19 cellular contexts compared by ENCODE assay signal in the genomic region with DNA sequence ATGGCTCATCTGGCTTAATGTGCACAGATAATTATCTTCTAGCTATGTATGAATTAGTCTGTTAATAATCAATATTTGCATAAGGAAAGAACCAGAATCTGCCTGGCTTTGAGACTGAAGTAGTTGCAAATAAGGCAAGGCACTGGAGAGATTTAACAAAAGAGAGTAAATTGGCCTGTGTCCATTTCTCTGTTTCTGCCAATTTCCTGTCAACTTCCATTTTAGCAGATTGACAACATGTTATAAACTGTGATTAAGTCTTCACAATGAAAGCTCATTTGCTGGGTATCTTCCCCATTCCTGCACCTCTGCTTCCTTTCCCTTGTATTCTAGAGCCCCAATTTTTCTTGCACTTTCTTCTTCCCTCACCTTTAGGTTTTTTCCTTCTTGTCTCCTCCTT. TPM values are rescaled to one million over a fixed set of nuclear protein-coding genes. Genes with fewer than 3 reads are reported as not detected.
DNase-seq lines count a peak whose midpoint lies in the region; ATAC-seq, FAIRE-seq and TF ChIP-seq lines count a peak whose summit lies in the region.
"Had no signal": no experiment of that assay in that cellular context is flagged by ENCODE, and none has a peak within 500 bp of the region (broad histone marks: within the 10 kb centered on the region; RNA-seq: fewer than 3 reads in every experiment).

No MANE protein-coding gene starts in this region.

- TF ChIP-seq CTCF in Panc1 (IDR thresholded peaks at IDR 0.05) (no peak), neural cell (IDR thresholded peaks at IDR 0.05; ENCODE audit: poor library complexity, severe bottlenecking) (no peak)

- no peaks in the 10 kb centered on the region for H3K79me2 ChIP-seq in neural cell (replicated peaks; ENCODE audit: insufficient read depth, low read length)

- no peaks in the 10 kb centered on the region for H3F3A ChIP-seq in neural cell (ENCODE audit: insufficient read depth, low read length, poor library complexity, severe bottlenecking)

- H3K4me1 ChIP-seq in Panc1 (ENCODE audit: control insufficient read depth, insufficient read depth, low read length) = peaks cover 25% of the 10 kb centered on the region
- H3K4me1 ChIP-seq: uterus had no signal

- peak overlapping the region; percentile 36; the same call in 1 of the 2 replicates for H3K27ac ChIP-seq in Panc1 (ENCODE audit: low read length)
- H3K27ac ChIP-seq in neural cell (ENCODE audit: low read length) = no peak overlapping the region
- H3K27ac ChIP-seq: BLaER1 treated with 17β-estradiol and CSF1 and Interleukin-3, amounts not matched to agents 10 nM and 100 nM; cardiac muscle cell; uterus had no signal

- no peaks in the 10 kb centered on the region for H3K27me3 Mint-ChIP-seq in activated naive CD4-positive, alpha-beta T cell treated with anti-CD3 and anti-CD28 coated beads for 36 hours (ENCODE audit: low read depth)
- H3K27me3 Mint-ChIP-seq: stimulated activated memory B cell treated with anti-CD40 and anti-IgM and Interleukin-4, amounts not matched to agents 10 μg/mL and 1 μg/mL and 100 μg/mL, for 72 hours had no signal

- H3K9me2 ChIP-seq in neural cell (ENCODE audit: insufficient read depth, low read length) = no peaks in the 10 kb centered on the region

- no peaks in the 10 kb centered on the region for H3K36me3 ChIP-seq in Panc1 (ENCODE audit: control insufficient read depth, insufficient read depth, low read length)
- no peaks in the 10 kb centered on the region for H3K36me3 ChIP-seq in neural cell (ENCODE audit: insufficient read depth, low read length)
- H3K36me3 ChIP-seq: BLaER1 treated with 17β-estradiol and CSF1 and Interleukin-3, amounts not matched to agents 10 nM and 100 nM; cardiac muscle cell; uterus had no signal

- in situ Hi-C loops in Panc1 (cut with HindIII; ENCODE audit: low pct_unique_long_range_greater_than_20kb, low sequenced_read_pairs) = no loop called here

- H3K9me3 ChIP-seq in Panc1 (ENCODE audit: control insufficient read depth, insufficient read depth, low read depth, low read length) = no peaks in the 10 kb centered on the region
- no peaks in the 10 kb centered on the region for H3K9me3 ChIP-seq in neural cell (ENCODE audit: low read length)
- H3K9me3 ChIP-seq: BLaER1 treated with 17β-estradiol and CSF1 and Interleukin-3, amounts not matched to agents 10 nM and 100 nM; uterus had no signal

- BruUV-seq in Panc1 (replicated peaks; lab: Mats Ljungman, UMichigan) = no TSS peak

- H3K36me3 Mint-ChIP-seq in activated naive CD4-positive, alpha-beta T cell treated with anti-CD3 and anti-CD28 coated beads for 36 hours (ENCODE audit: low read depth) = peaks cover under 1% of the 10 kb centered on the region
- H3K36me3 Mint-ChIP-seq: stimulated activated memory B cell treated with anti-CD40 and anti-IgM and Interleukin-4, amounts not matched to agents 10 μg/mL and 1 μg/mL and 100 μg/mL, for 72 hours had no signal

- no peak for FAIRE-seq in GM19239 (lab: Jason Lieb, UNC)
- FAIRE-seq: H1 had no signal

- no peak for TF ChIP-seq RAD21 in neural cell (conservative IDR thresholded peaks at IDR 0.05)

- peak overlapping the region; percentile 17 for H3K4me3 Mint-ChIP-seq in activated naive CD4-positive, alpha-beta T cell treated with anti-CD3 and anti-CD28 coated beads for 36 hours
- H3K4me3 Mint-ChIP-seq: stimulated activated memory B cell treated with anti-CD40 and anti-IgM and Interleukin-4, amounts not matched to agents 10 μg/mL and 1 μg/mL and 100 μg/mL, for 72 hours had no signal

- no peak for ATAC-seq in Panc1
- ATAC-seq: Right ventricle myocardium inferior; stimulated activated memory B cell treated with anti-CD40 and anti-IgM and Interleukin-4, amounts not matched to agents 10 μg/mL and 1 μg/mL and 100 μg/mL, for 72 hours had no signal

- H3K4me1 Mint-ChIP-seq in activated naive CD4-positive, alpha-beta T cell treated with anti-CD3 and anti-CD28 coated beads for 36 hours (ENCODE audit: low read depth) = peaks cover 74% of the 10 kb centered on the region

- CTCF ChIA-PET in activated naive CD4-positive, alpha-beta T cell treated with anti-CD3 and anti-CD28 coated beads for 36 hours (lab: Charles Lee) = interaction anchor here (1.0 to 1.8 kb wide), 5 partner anchors 9 to 67 kb away, joined by 3 to 6 read pairs (median 5); no protein-coding TSS in a partner anchor
- CTCF ChIA-PET in Panc1 (lab: Charles Lee) = no interaction called here

- no peaks in the 10 kb centered on the region for H4K20me1 ChIP-seq in neural cell (ENCODE audit: insufficient read depth)
- H4K20me1 ChIP-seq: BLaER1 treated with 17β-estradiol and CSF1 and Interleukin-3, amounts not matched to agents 10 nM and 100 nM had no signal

- peak overlapping the region; percentile 64 for H3K27ac Mint-ChIP-seq in activated naive CD4-positive, alpha-beta T cell treated with anti-CD3 and anti-CD28 coated beads for 36 hours
- H3K27ac Mint-ChIP-seq: stimulated activated memory B cell treated with anti-CD40 and anti-IgM and Interleukin-4, amounts not matched to agents 10 μg/mL and 1 μg/mL and 100 μg/mL, for 72 hours had no signal

- H3K9me3 Mint-ChIP-seq in activated naive CD4-positive, alpha-beta T cell treated with anti-CD3 and anti-CD28 coated beads for 36 hours = no peaks in the 10 kb centered on the region
- H3K9me3 Mint-ChIP-seq: stimulated activated memory B cell treated with anti-CD40 and anti-IgM and Interleukin-4, amounts not matched to agents 10 μg/mL and 1 μg/mL and 100 μg/mL, for 72 hours had no signal

- H2AFZ ChIP-seq in neural cell (ENCODE audit: low read depth, low read length) = no peak overlapping the region

- no peak overlapping the region for H3K9ac ChIP-seq in neural cell (ENCODE audit: low read length)
- H3K9ac ChIP-seq: BLaER1 treated with 17β-estradiol and CSF1 and Interleukin-3, amounts not matched to agents 10 nM and 100 nM had no signal

- intact Hi-C loops in activated naive CD4-positive, alpha-beta T cell treated with anti-CD3 and anti-CD28 coated beads for 36 hours (cut with micrococcal nuclease) = loop anchor here (1.0 kb wide), 5 partner anchors 7 to 62 kb away; no protein-coding TSS in a partner anchor
- intact Hi-C loops in Panc1 (cut with micrococcal nuclease; ENCODE audit: unreplicated experiment) = no loop called here

- H3K4me2 ChIP-seq in neural cell (ENCODE audit: low read length) = no peak overlapping the region
- H3K4me2 ChIP-seq: smooth muscle cell had no signal

- TF ChIP-seq EP300 in neural cell (conservative IDR thresholded peaks at IDR 0.05; ENCODE audit: poor library complexity, severe bottlenecking) = peak; percentile 54

- DNase-seq in activated naive CD4-positive, alpha-beta T cell treated with anti-CD3 and anti-CD28 coated beads for 36 hours = no peak
- no peak for DNase-seq in activated naive CD4-positive, alpha-beta T cell treated with Interleukin-2 at 50 U/mL for 16 hours
- peak; percentile 58 for DNase-seq in NCI-H1105 (lab: John Stamatoyannopoulos, UW)
- no peak for DNase-seq in Panc1 (ENCODE audit: low read depth, low spot score)
- DNase-seq in NCI-H2107 treated with DMSO at 0.1 percent for 48 hours (lab: John Stamatoyannopoulos, UW; ENCODE audit: unreplicated experiment) = no peak
- DNase-seq in GM19239 (ENCODE audit: insufficient read length, low spot score) = no peak
- DNase-seq: activated CD4-positive, alpha-beta T cell treated with anti-CD3 and anti-CD28 coated beads, Interleukin-2, amount 50 U/mL, for 1 hour; activated gamma-delta T cell; DMS79; effector CD8-positive, alpha-beta T cell; T1000; uterus had no signal

- H3K27me3 ChIP-seq in Panc1 (ENCODE audit: control insufficient read depth, insufficient read depth, low read length) (no peaks in the 10 kb centered on the region), neural cell (ENCODE audit: insufficient read depth, low read depth, low read length) (no peaks in the 10 kb centered on the region)
- H3K27me3 ChIP-seq: BLaER1 treated with 17β-estradiol and CSF1 and Interleukin-3, amounts not matched to agents 10 nM and 100 nM; cardiac muscle cell; uterus had no signal

- POLR2A ChIA-PET in Panc1 (lab: Charles Lee) = no interaction called here

- H3K4me3 ChIP-seq in Panc1 (ENCODE audit: low read depth in 2 of 2, low read length in 2 of 2) (no peak overlapping the region), neural cell (ENCODE audit: low read length) (no peak overlapping the region)
- H3K4me3 ChIP-seq: BLaER1 treated with 17β-estradiol and CSF1 and Interleukin-3, amounts not matched to agents 10 nM and 100 nM; cardiac muscle cell; smooth muscle cell; uterus had no signal

TF ChIP-seq in neural cell, 6 proteins besides CTCF, POLR2A, EP300 and RAD21 (continues in another document):
- TF ChIP-seq MXI1 (conservative IDR thresholded peaks at IDR 0.05; ENCODE audit: poor library complexity, severe bottlenecking) (no peak), POLR2AphosphoS5 (IDR thresholded peaks at IDR 0.05) (no peak), TAF1 (IDR thresholded peaks at IDR 0.05; ENCODE audit: low read depth) (no peak), SMC3 (conservative IDR thresholded peaks at IDR 0.05; ENCODE audit: poor library complexity) (no peak)
- TF ChIP-seq, protein P1, sequence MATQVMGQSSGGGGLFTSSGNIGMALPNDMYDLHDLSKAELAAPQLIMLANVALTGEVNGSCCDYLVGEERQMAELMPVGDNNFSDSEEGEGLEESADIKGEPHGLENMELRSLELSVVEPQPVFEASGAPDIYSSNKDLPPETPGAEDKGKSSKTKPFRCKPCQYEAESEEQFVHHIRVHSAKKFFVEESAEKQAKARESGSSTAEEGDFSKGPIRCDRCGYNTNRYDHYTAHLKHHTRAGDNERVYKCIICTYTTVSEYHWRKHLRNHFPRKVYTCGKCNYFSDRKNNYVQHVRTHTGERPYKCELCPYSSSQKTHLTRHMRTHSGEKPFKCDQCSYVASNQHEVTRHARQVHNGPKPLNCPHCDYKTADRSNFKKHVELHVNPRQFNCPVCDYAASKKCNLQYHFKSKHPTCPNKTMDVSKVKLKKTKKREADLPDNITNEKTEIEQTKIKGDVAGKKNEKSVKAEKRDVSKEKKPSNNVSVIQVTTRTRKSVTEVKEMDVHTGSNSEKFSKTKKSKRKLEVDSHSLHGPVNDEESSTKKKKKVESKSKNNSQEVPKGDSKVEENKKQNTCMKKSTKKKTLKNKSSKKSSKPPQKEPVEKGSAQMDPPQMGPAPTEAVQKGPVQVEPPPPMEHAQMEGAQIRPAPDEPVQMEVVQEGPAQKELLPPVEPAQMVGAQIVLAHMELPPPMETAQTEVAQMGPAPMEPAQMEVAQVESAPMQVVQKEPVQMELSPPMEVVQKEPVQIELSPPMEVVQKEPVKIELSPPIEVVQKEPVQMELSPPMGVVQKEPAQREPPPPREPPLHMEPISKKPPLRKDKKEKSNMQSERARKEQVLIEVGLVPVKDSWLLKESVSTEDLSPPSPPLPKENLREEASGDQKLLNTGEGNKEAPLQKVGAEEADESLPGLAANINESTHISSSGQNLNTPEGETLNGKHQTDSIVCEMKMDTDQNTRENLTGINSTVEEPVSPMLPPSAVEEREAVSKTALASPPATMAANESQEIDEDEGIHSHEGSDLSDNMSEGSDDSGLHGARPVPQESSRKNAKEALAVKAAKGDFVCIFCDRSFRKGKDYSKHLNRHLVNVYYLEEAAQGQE (IDR thresholded peaks at IDR 0.05; ENCODE audit: borderline replicate concordance) = no peak

RNA-seq across cellular contexts. Expression of a gene that starts 5.3 kb away (rescaled TPM):
- total RNA-seq in activated naive CD4-positive, alpha-beta T cell treated with anti-CD3 and anti-CD28 coated beads for 36 hours = 100 to 1,000 TPM; 232 to 255 TPM
- total RNA-seq in Panc1 (2021; ENCODE audit: unreplicated experiment) = 383 TPM
- 252 TPM for polyA plus RNA-seq in Panc1 (2012; ENCODE audit: insufficient read length)
- 6.5 and 7.7 TPM in 2 replicates for polyA plus RNA-seq in neural cell
- 9.3 and 10.2 TPM in 2 replicates for polyA minus RNA-seq in neural cell
